ENCODE assay signal across 29 cellular contexts in genomic region chr19:46326608-46327007, GRCh38.
"Had no signal": no experiment of that assay in that cellular context is flagged by ENCODE, and none has a peak within 500 bp of the region (broad histone marks: within the 10 kb centered on the region; RNA-seq: fewer than 3 reads in every experiment).

No MANE protein-coding gene starts in this region.

- H3K27ac ChIP-seq: stomach, suprapubic skin, testis, thoracic aorta, thyroid gland, tibial artery, tibial nerve, transverse colon, upper lobe of left lung, upper lobe of right lung, uterus, vagina had no signal

- H3K27me3 Mint-ChIP-seq: stimulated activated naive CD8-positive, alpha-beta T cell treated with anti-CD3 and anti-CD28 coated beads, Interleukin-15, amount 100 ng/mL, for 72 hours; type B pancreatic cell had no signal

- DNase-seq: stimulated activated CD4-positive, alpha-beta T cell treated with anti-CD3 and anti-CD28 coated beads, Interleukin-2, amount 100 ng/mL, for 48 hours; stimulated activated CD4-positive, alpha-beta T cell treated with anti-CD3 and anti-CD28 coated beads, Interleukin-4, amount 100 ng/mL, for 1 hour; stimulated activated CD4-positive, alpha-beta T cell treated with anti-CD3 and anti-CD28 coated beads, Interleukin-4, amount 100 ng/mL, for 24 hours; stimulated activated CD4-positive, alpha-beta T cell treated with anti-CD3 and anti-CD28 coated beads, Interleukin-4, amount 100 ng/mL, for 4 hours; stimulated activated CD8-positive, alpha-beta memory T cell treated with anti-CD3 and anti-CD28 coated beads, Interleukin-4, amount 100 ng/mL, for 48 hours; stimulated activated naive B cell treated with anti-CD40 and anti-IgM and Interleukin-4, amounts not matched to agents 10 μg/mL and 1 μg/mL and 100 μg/mL, for 72 hours; stimulated activated naive CD4-positive, alpha-beta T cell; stimulated activated naive CD4-positive, alpha-beta T cell treated with Interleukin-2 at 50 U/mL for 16 hours; stimulated activated naive CD8-positive, alpha-beta T cell treated with anti-CD3 and anti-CD28 coated beads, Interleukin-15, amount 100 ng/mL, for 72 hours; stimulated activated naive CD8-positive, alpha-beta T cell treated with anti-CD3 and anti-CD28 coated beads, Interleukin-15, Interleukin-2, amounts not matched to agents 100 U/mL and 50 U/mL, for 24 hours; stomach; substantia nigra; testis; thyroid gland; tibial artery; transverse colon; trophoblast cell; upper lobe of left lung; upper lobe of right lung; uterus had no signal

- H3K4me3 ChIP-seq: stomach, suprapubic skin, testis, thoracic aorta, thyroid gland, tibial artery, tibial nerve, transverse colon, upper lobe of left lung, upper lobe of right lung, uterus, vagina had no signal

- H3K36me3 Mint-ChIP-seq: stimulated activated effector memory CD8-positive, alpha-beta T cell treated with anti-CD3 and anti-CD28 coated beads, Interleukin-12 subunit alpha, Interleukin-12 subunit beta, amount 100 ng/mL, for 72 hours had no signal

- H3K4me1 ChIP-seq: suprapubic skin, testis, thyroid gland, tibial artery, tibial nerve, transverse colon, upper lobe of left lung, upper lobe of right lung, uterus, vagina had no signal

- H3K4me3 Mint-ChIP-seq: stimulated activated effector memory CD8-positive, alpha-beta T cell treated with anti-CD3 and anti-CD28 coated beads, Interleukin-12 subunit alpha, Interleukin-12 subunit beta, amount 100 ng/mL, for 72 hours; stimulated activated memory B cell treated with anti-CD40 and anti-IgM and Interleukin-4, amounts not matched to agents 10 μg/mL and 1 μg/mL and 100 μg/mL, for 72 hours; stimulated activated naive B cell treated with anti-CD40 and anti-IgM and Interleukin-4, amounts not matched to agents 10 μg/mL and 1 μg/mL and 100 μg/mL, for 72 hours; stimulated activated naive CD8-positive, alpha-beta T cell treated with anti-CD3 and anti-CD28 coated beads, Interleukin-15, amount 100 ng/mL, for 72 hours; stimulated activated naive CD8-positive, alpha-beta T cell treated with anti-CD3 and anti-CD28 coated beads, Interleukin-15, Interleukin-2, amounts not matched to agents 100 ng/mL and 50 ng/mL, for 24 hours; type B pancreatic cell had no signal

- ATAC-seq: stimulated activated effector memory CD8-positive, alpha-beta T cell treated with anti-CD3 and anti-CD28 coated beads, Interleukin-12 subunit alpha, Interleukin-12 subunit beta, amount 100 ng/mL, for 72 hours; stimulated activated memory B cell treated with anti-CD40 and anti-IgM and Interleukin-4, amounts not matched to agents 10 μg/mL and 1 μg/mL and 100 μg/mL, for 72 hours; stimulated activated naive B cell treated with anti-CD40 and anti-IgM and Interleukin-4, amounts not matched to agents 10 μg/mL and 1 μg/mL and 100 μg/mL, for 72 hours; stimulated activated naive CD8-positive, alpha-beta T cell treated with anti-CD3 and anti-CD28 coated beads, Interleukin-15, amount 100 ng/mL, for 72 hours; stimulated activated naive CD8-positive, alpha-beta T cell treated with anti-CD3 and anti-CD28 coated beads, Interleukin-15, Interleukin-2, amounts not matched to agents 100 U/mL and 50 U/mL, for 24 hours; upper lobe of right lung had no signal

- FAIRE-seq: urothelium cell line had no signal

- H3K4me1 Mint-ChIP-seq: stimulated activated effector memory CD8-positive, alpha-beta T cell treated with anti-CD3 and anti-CD28 coated beads, Interleukin-12 subunit alpha, Interleukin-12 subunit beta, amount 100 ng/mL, for 72 hours; stimulated activated memory B cell treated with anti-CD40 and anti-IgM and Interleukin-4, amounts not matched to agents 10 μg/mL and 1 μg/mL and 100 μg/mL, for 72 hours; stimulated activated naive B cell treated with anti-CD40 and anti-IgM and Interleukin-4, amounts not matched to agents 10 μg/mL and 1 μg/mL and 100 μg/mL, for 72 hours; stimulated activated naive CD8-positive, alpha-beta T cell treated with anti-CD3 and anti-CD28 coated beads, Interleukin-15, amount 100 ng/mL, for 72 hours had no signal

- H3K9me3 ChIP-seq: suprapubic skin, testis, thyroid gland, vagina had no signal

- H3K36me3 ChIP-seq: uterus had no signal

- H3K27me3 ChIP-seq: stomach, suprapubic skin, testis, thyroid gland, tibial artery, tibial nerve, transverse colon, upper lobe of left lung, upper lobe of right lung, uterus, vagina had no signal

- H3K27ac Mint-ChIP-seq: stimulated activated effector memory CD8-positive, alpha-beta T cell treated with anti-CD3 and anti-CD28 coated beads, Interleukin-12 subunit alpha, Interleukin-12 subunit beta, amount 100 ng/mL, for 72 hours; stimulated activated memory B cell treated with anti-CD40 and anti-IgM and Interleukin-4, amounts not matched to agents 10 μg/mL and 1 μg/mL and 100 μg/mL, for 72 hours; stimulated activated naive B cell treated with anti-CD40 and anti-IgM and Interleukin-4, amounts not matched to agents 10 μg/mL and 1 μg/mL and 100 μg/mL, for 72 hours; stimulated activated naive CD8-positive, alpha-beta T cell treated with anti-CD3 and anti-CD28 coated beads, Interleukin-15, amount 100 ng/mL, for 72 hours; stimulated activated naive CD8-positive, alpha-beta T cell treated with anti-CD3 and anti-CD28 coated beads, Interleukin-15, Interleukin-2, amounts not matched to agents 100 ng/mL and 50 ng/mL, for 24 hours; type B pancreatic cell had no signal
